ENCODE assay signal across 18 cellular contexts in genomic region chrX:39011454-39012204, GRCh38.
DNase-seq lines count a peak whose midpoint lies in the region; ATAC-seq and TF ChIP-seq lines count a peak whose summit lies in the region.
"Had no signal": no experiment of that assay in that cellular context is flagged by ENCODE, and none has a peak within 500 bp of the region (broad histone marks: within the 10 kb centered on the region; RNA-seq: fewer than 3 reads in every experiment).

No MANE protein-coding gene starts in this region.

- no peaks in the 10 kb centered on the region for H3K27me3 Mint-ChIP-seq in nephron progenitor cell (ENCODE audit: low read depth, poor library complexity)
- H3K27me3 Mint-ChIP-seq in Caco-2 (ENCODE audit: insufficient read depth, unreplicated experiment), result no peaks in the 10 kb centered on the region

- H3K9me3 ChIP-seq in SJSA1 (replicated peaks) (no peaks in the 10 kb centered on the region), Caco-2 (no peaks in the 10 kb centered on the region)

- peak; percentile 21 for ATAC-seq in foreskin keratinocyte
- no peak for ATAC-seq in HG03039 (IDR thresholded peaks at IDR 0.05; ENCODE audit: unreplicated experiment)
- ATAC-seq: activated CD4-positive, CD25-positive, alpha-beta regulatory T cell treated with anti-CD3 and anti-CD28 coated beads, Interleukin-2, amount 50 U/mL, for 24 hours; natural killer cell treated with Interleukin-12 subunit alpha and Interleukin-12 subunit beta and Interleukin-15 and Interleukin-18, amount 100 ng/mL, for 72 hours had no signal

- H3K9me3 Mint-ChIP-seq in nephron progenitor cell, result peaks cover 24% of the 10 kb centered on the region
- H3K9me3 Mint-ChIP-seq in Caco-2 (ENCODE audit: unreplicated experiment), result no peaks in the 10 kb centered on the region
- H3K9me3 Mint-ChIP-seq: natural killer cell treated with Interleukin-12 subunit alpha and Interleukin-12 subunit beta and Interleukin-15 and Interleukin-18, amount 100 ng/mL, for 72 hours had no signal

- H3K36me3 Mint-ChIP-seq in nephron progenitor cell (ENCODE audit: low read depth) (no peaks in the 10 kb centered on the region), Caco-2 (ENCODE audit: insufficient read depth, unreplicated experiment) (no peaks in the 10 kb centered on the region)
- H3K36me3 Mint-ChIP-seq: natural killer cell treated with Interleukin-12 subunit alpha and Interleukin-12 subunit beta and Interleukin-15 and Interleukin-18, amount 100 ng/mL, for 72 hours had no signal

- H3K27me3 ChIP-seq in SJSA1 (replicated peaks), result no peaks in the 10 kb centered on the region
- no peaks in the 10 kb centered on the region for H3K27me3 ChIP-seq in foreskin keratinocyte
- H3K27me3 ChIP-seq in Caco-2 (replicated peaks; ENCODE audit: control insufficient read depth, insufficient read depth, low read length), result no peaks in the 10 kb centered on the region
- H3K27me3 ChIP-seq: hepatocyte had no signal

- POLR2A ChIA-PET in Caco-2 (lab: Charles Lee), result no interaction called here

- H3K36me3 ChIP-seq in SJSA1, result no peaks in the 10 kb centered on the region
- H3K36me3 ChIP-seq in Caco-2 (ENCODE audit: control insufficient read depth, insufficient read depth, low read length), result no peaks in the 10 kb centered on the region

- H3K4me1 Mint-ChIP-seq in nephron progenitor cell (peaks cover 19% of the 10 kb centered on the region), Caco-2 (ENCODE audit: low read depth, unreplicated experiment) (peaks cover 18% of the 10 kb centered on the region)

- H3K4me3 ChIP-seq in SJSA1 (no peak overlapping the region), Caco-2 (ENCODE audit: low read depth, low read length) (no peak overlapping the region)
- H3K4me3 ChIP-seq: hepatocyte had no signal

- no peak overlapping the region for H3K27ac ChIP-seq in SJSA1
- no peak overlapping the region for H3K27ac ChIP-seq in foreskin keratinocyte
- H3K27ac ChIP-seq: hepatocyte had no signal

- DNase-seq in Daoy (ENCODE audit: low read depth), result peak; percentile 29
- peak; percentile 34 to 62 for DNase-seq in SJSA1 (ENCODE audit: low read depth in 1 of 2, low spot score in 2 of 2)
- DNase-seq in foreskin keratinocyte, result peak in 1 of 2 donors; percentile 5
- DNase-seq in nephron progenitor cell, result no peak
- no peak for DNase-seq in Caco-2
- no peak for DNase-seq in NCI-H146 treated with DMSO at 0.1 percent for 48 hours (lab: John Stamatoyannopoulos, UW; ENCODE audit: unreplicated experiment)
- DNase-seq in NAMALWA (ENCODE audit: low spot score), result no peak
- DNase-seq: activated gamma-delta T cell treated with Interleukin-2 at 50 U/mL for 16 hours, GOT3, kidney glomerular epithelial cell, NCI-H1694, NCI-H446, SIG-M5, T-helper 2 cell had no signal

- H3K4me3 Mint-ChIP-seq in nephron progenitor cell (no peak overlapping the region), Caco-2 (ENCODE audit: unreplicated experiment) (no peak overlapping the region)
- H3K4me3 Mint-ChIP-seq: natural killer cell treated with Interleukin-12 subunit alpha and Interleukin-12 subunit beta and Interleukin-15 and Interleukin-18, amount 100 ng/mL, for 72 hours had no signal

- intact Hi-C loops in Caco-2 (cut with micrococcal nuclease; ENCODE audit: unreplicated experiment), result no loop called here

- TF ChIP-seq CTCF in foreskin keratinocyte (conservative IDR thresholded peaks at IDR 0.05) (no peak), nephron progenitor cell (IDR thresholded peaks at IDR 0.05) (no peak), Caco-2 (IDR thresholded peaks at IDR 0.05; ENCODE audit: insufficient read depth in 1 of 2, low read depth in 1 of 2, low read length in 1 of 2, severe bottlenecking in 1 of 2, unreplicated experiment in 1 of 2) (no peak)

- BruUV-seq in Caco-2 (replicated peaks; lab: Mats Ljungman, UMichigan), result no TSS peak

- CTCF ChIA-PET in Caco-2 (lab: Charles Lee), result no interaction called here

- H3K4me1 ChIP-seq in SJSA1 (replicated peaks) (peaks cover 19% of the 10 kb centered on the region), foreskin keratinocyte (no peaks in the 10 kb centered on the region), Caco-2 (peaks cover 15% of the 10 kb centered on the region)

- H3K27ac Mint-ChIP-seq in nephron progenitor cell (peak overlapping the region; percentile 18), Caco-2 (ENCODE audit: unreplicated experiment) (no peak overlapping the region)
- H3K27ac Mint-ChIP-seq: natural killer cell treated with Interleukin-12 subunit alpha and Interleukin-12 subunit beta and Interleukin-15 and Interleukin-18, amount 100 ng/mL, for 72 hours had no signal

Comparison
In these comparisons a context has a peak if more than half of its experiments do, and no peak if none do; other contexts are left out.
1. DNase-seq: peak in Daoy (single experiment) and SJSA1 (2 of 2); none in nephron progenitor cell (single experiment), Caco-2 (0 of 2), NCI-H146 treated with DMSO at 0.1 percent for 48 hours (single experiment) and NAMALWA (single experiment).